10 cellular contexts compared by ENCODE assay signal in genomic region chr18:7084080-7084765, GRCh38. TPM values are rescaled to one million over a fixed set of nuclear protein-coding genes. Genes with fewer than 3 reads are reported as not detected.
DNase-seq lines count a peak whose midpoint lies in the region; ATAC-seq, FAIRE-seq and TF ChIP-seq lines count a peak whose summit lies in the region.
"Had no signal": no experiment of that assay in that cellular context is flagged by ENCODE, and none has a peak within 500 bp of the region (broad histone marks: within the 10 kb centered on the region; RNA-seq: fewer than 3 reads in every experiment).

No MANE protein-coding gene starts in this region.

- no peak overlapping the region for H3K4me3 ChIP-seq in astrocyte (ENCODE audit: insufficient read depth, low read depth, low read length)
- H3K4me3 ChIP-seq in hepatocyte = no peak overlapping the region

- H2AFZ ChIP-seq in astrocyte (ENCODE audit: low read depth, low read length) (peak overlapping the region; percentile 28), hepatocyte (no peak overlapping the region)

- WGBS in hepatocyte (ENCODE audit: low lambda C conversion rate, missing lambda C conversion rate) = 71% methylated on average over 6 of the region's 6 CpGs

- H3K27me3 ChIP-seq in astrocyte (ENCODE audit: insufficient read depth, low read length) (no peaks in the 10 kb centered on the region), hepatocyte (no peaks in the 10 kb centered on the region)

- H3K4me2 ChIP-seq in astrocyte (ENCODE audit: low read length) (peak overlapping the region; percentile 63), hepatocyte (no peak overlapping the region)

- peak overlapping the region; percentile 92 for H3K27ac Mint-ChIP-seq in astrocyte (ENCODE audit: unreplicated experiment)
- H3K27ac Mint-ChIP-seq in effector memory CD8-positive, alpha-beta T cell = no peak overlapping the region
- H3K27ac Mint-ChIP-seq: activated B cell treated with CpG ODN at 0.5 μM for 24 hours had no signal

- no peaks in the 10 kb centered on the region for H3K9me3 ChIP-seq in astrocyte (ENCODE audit: insufficient read depth, low read depth, low read length)
- H3K9me3 ChIP-seq in hepatocyte (ENCODE audit: low read depth) = no peaks in the 10 kb centered on the region

- no peak overlapping the region for H3K4me3 Mint-ChIP-seq in astrocyte (ENCODE audit: unreplicated experiment)
- no peak overlapping the region for H3K4me3 Mint-ChIP-seq in effector memory CD8-positive, alpha-beta T cell
- H3K4me3 Mint-ChIP-seq: activated B cell treated with CpG ODN at 0.5 μM for 24 hours had no signal

- TF ChIP-seq CTCF in astrocyte (IDR thresholded peaks at IDR 0.05; ENCODE audit: insufficient read depth, low read depth, low read length) (no peak), hepatocyte (IDR thresholded peaks at IDR 0.05; ENCODE audit: poor library complexity) (no peak)

- H3K4me1 ChIP-seq in astrocyte (ENCODE audit: insufficient read depth, low read length) (peaks cover 13% of the 10 kb centered on the region), hepatocyte (ENCODE audit: insufficient read depth) (peaks cover 5% of the 10 kb centered on the region)

- no peaks in the 10 kb centered on the region for H3K9me2 ChIP-seq in hepatocyte (replicated peaks; ENCODE audit: insufficient read depth)

- H3K36me3 ChIP-seq in astrocyte (ENCODE audit: insufficient read depth, low read length) = no peaks in the 10 kb centered on the region
- H3K36me3 ChIP-seq in hepatocyte (replicated peaks; ENCODE audit: insufficient read depth, low read depth) = no peaks in the 10 kb centered on the region

- DNase-seq in astrocyte (ENCODE audit: low read depth) (peak; percentile 64), hepatocyte (ENCODE audit: low spot score) (peak; percentile 31), stromal cell of bone marrow (ENCODE audit: low read depth) (peak; percentile 68), RPMI8226 (no peak), ecto neural progenitor cell (ENCODE audit: low spot score) (no peak)
- no peak for DNase-seq in effector memory CD8-positive, alpha-beta T cell
- DNase-seq: activated B cell treated with CpG ODN at 0.5 μM for 24 hours, NCI-H1048 had no signal

- no peaks in the 10 kb centered on the region for H3K36me3 Mint-ChIP-seq in astrocyte (ENCODE audit: low read depth, unreplicated experiment)
- H3K36me3 Mint-ChIP-seq in effector memory CD8-positive, alpha-beta T cell (ENCODE audit: insufficient read depth) = no peaks in the 10 kb centered on the region

- H3K27me3 Mint-ChIP-seq in astrocyte (ENCODE audit: low read depth, unreplicated experiment) = no peaks in the 10 kb centered on the region
- no peaks in the 10 kb centered on the region for H3K27me3 Mint-ChIP-seq in effector memory CD8-positive, alpha-beta T cell
- H3K27me3 Mint-ChIP-seq: activated B cell treated with CpG ODN at 0.5 μM for 24 hours had no signal

- FAIRE-seq in astrocyte (lab: Jason Lieb, UNC) = no peak

- peaks cover 17% of the 10 kb centered on the region for H3K4me1 Mint-ChIP-seq in astrocyte (ENCODE audit: low read depth, unreplicated experiment)
- H3K4me1 Mint-ChIP-seq in effector memory CD8-positive, alpha-beta T cell (ENCODE audit: low read depth in 2 of 2) = no peaks in the 10 kb centered on the region
- H3K4me1 Mint-ChIP-seq: activated B cell treated with CpG ODN at 0.5 μM for 24 hours had no signal

- no peaks in the 10 kb centered on the region for H3K9me3 Mint-ChIP-seq in astrocyte (ENCODE audit: unreplicated experiment)
- no peaks in the 10 kb centered on the region for H3K9me3 Mint-ChIP-seq in effector memory CD8-positive, alpha-beta T cell
- H3K9me3 Mint-ChIP-seq: activated B cell treated with CpG ODN at 0.5 μM for 24 hours had no signal

- H3K79me2 ChIP-seq in astrocyte (ENCODE audit: insufficient read depth, low read length) (no peaks in the 10 kb centered on the region), hepatocyte (peaks cover 9% of the 10 kb centered on the region)

- peak overlapping the region; percentile 58 for H3K9ac ChIP-seq in astrocyte (ENCODE audit: low read length)

- H3K27ac ChIP-seq in astrocyte (ENCODE audit: low read depth, low read length) = peak overlapping the region; percentile 86
- peak overlapping the region; percentile 45 for H3K27ac ChIP-seq in hepatocyte

- H4K20me1 ChIP-seq in astrocyte (ENCODE audit: insufficient read depth, low read length) (no peaks in the 10 kb centered on the region), hepatocyte (ENCODE audit: insufficient read depth, poor library complexity, severe bottlenecking) (no peaks in the 10 kb centered on the region)

- ATAC-seq in GM18870 (IDR thresholded peaks at IDR 0.05; ENCODE audit: unreplicated experiment) = peak; percentile 82
- no peak for ATAC-seq in effector memory CD8-positive, alpha-beta T cell (replicated peaks)
- no peak for ATAC-seq in HG02759 (IDR thresholded peaks at IDR 0.05; ENCODE audit: unreplicated experiment)

RNA-seq across cellular contexts. Expression of gene LAMA1, which starts 33.4 kb away (rescaled TPM):
- total RNA-seq in astrocyte (17.4 and 18.3 TPM in 2 replicates), hepatocyte (50.3 and 52.7 TPM in 2 replicates)
- polyA plus RNA-seq in hepatocyte = 27.7 and 29.0 TPM in 2 replicates
- total RNA-seq: activated B cell treated with CpG ODN at 0.5 μM for 24 hours had no signal

Comparison
In these comparisons a context has a peak if more than half of its experiments do, and no peak if none do; other contexts are left out.
1. DNase-seq: peak in astrocyte (single experiment), hepatocyte (single experiment) and stromal cell of bone marrow (single experiment); none in effector memory CD8-positive, alpha-beta T cell (0 of 3), RPMI8226 (single experiment) and ecto neural progenitor cell (single experiment).